ENCODE assay signal across 2 cellular contexts in genomic region chr4:109977854-109978501, GRCh38.
TF ChIP-seq lines count a peak whose summit lies in the region.

No MANE protein-coding gene starts in this region.

TF ChIP-seq in K562, 482 proteins besides CTCF, POLR2A, EP300 and RAD21 (continued from another document):
- TF ChIP-seq DEAF1 (CRISPR knock-in tag; IDR thresholded peaks at IDR 0.05) (peak; percentile 52), NKRF (IDR thresholded peaks at IDR 0.05; ENCODE audit: borderline replicate concordance) (no peak), SRSF7 (optimal IDR thresholded peaks at IDR 0.05; ENCODE audit: low read depth, low read length) (no peak), CHD1 (IDR thresholded peaks at IDR 0.05; ENCODE audit: low read length) (no peak), VEZF1 (CRISPR knock-in tag; IDR thresholded peaks at IDR 0.05) (no peak), ARID3A (IDR thresholded peaks at IDR 0.05; ENCODE audit: borderline replicate concordance, low read depth, low read length) (peak; percentile 99), ZNF140 (CRISPR knock-in tag; IDR thresholded peaks at IDR 0.05) (no peak), RBM17 (IDR thresholded peaks at IDR 0.05; ENCODE audit: borderline replicate concordance, low read depth, low read length) (no peak)

TF ChIP-seq in HepG2, 621 proteins besides CTCF, POLR2A, EP300 and RAD21 (continued from another document):
- TF ChIP-seq ZGPAT (CRISPR knock-in tag; IDR thresholded peaks at IDR 0.05) (no peak), SMC3 (IDR thresholded peaks at IDR 0.05; ENCODE audit: low read length) (peak; percentile 21; the same call in 1 of the 2 replicates), ARID3A (IDR thresholded peaks at IDR 0.05; ENCODE audit: low read depth, low read length) (peak; percentile 76), IKZF5 (CRISPR knock-in tag; IDR thresholded peaks at IDR 0.05) (no peak), ZNF652 (CRISPR knock-in tag; IDR thresholded peaks at IDR 0.05; ENCODE audit: borderline replicate concordance, low read depth) (no peak)
